Comparison of ENCODE assay signal across 8 cellular contexts in the genomic region with DNA sequence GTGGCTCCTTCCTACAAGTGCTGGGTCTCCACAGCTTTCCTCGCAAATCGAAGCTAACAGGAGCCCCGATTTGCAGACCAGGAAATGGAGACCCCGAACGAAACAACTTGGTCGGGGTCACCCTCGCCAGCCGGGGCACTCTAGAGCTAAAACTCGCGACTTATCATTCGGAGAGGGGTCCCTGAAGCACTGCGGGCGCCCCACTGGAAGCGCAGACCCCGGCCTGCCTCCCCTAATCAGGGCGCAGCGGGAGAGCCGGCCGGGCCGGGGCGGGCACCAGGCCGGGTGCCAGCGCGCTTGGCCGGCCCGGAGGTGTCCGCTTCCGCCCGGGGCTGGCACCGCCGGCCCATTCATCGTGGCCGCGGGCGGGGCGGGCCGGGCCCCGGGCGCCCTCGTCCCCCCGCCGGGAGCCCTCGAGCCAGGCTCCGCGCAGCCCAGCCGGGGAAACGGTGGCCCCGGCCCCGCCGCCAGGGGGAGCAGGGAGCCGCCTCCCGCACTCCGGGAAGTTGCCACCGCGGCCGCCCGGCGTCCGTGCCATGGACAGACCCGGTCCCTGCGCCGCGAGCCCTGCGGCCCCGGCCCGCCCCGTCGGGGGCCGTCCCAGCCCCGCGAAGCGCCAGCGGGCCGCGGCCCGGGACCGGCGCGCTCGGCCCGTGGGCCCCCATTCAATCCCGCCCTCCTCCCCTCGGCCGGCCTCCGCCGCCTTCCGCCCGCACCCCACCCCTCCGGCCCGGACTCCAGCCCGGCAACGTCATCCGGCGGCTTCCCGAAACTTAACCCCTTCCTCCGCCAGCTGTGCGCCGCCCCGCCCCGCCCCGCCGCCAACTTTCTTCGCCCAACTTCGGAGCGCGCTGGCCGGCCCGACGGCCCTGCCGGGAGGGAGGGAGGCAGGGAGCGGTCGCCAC. TPM values are rescaled to one million over a fixed set of nuclear protein-coding genes. Genes with fewer than 3 reads are reported as not detected.
A peak's percentile ranks its signal among the peaks of the same experiment; 100 is the strongest.
DNase-seq lines count a peak whose midpoint lies in the region; ATAC-seq and TF ChIP-seq lines count a peak whose summit lies in the region.

No MANE protein-coding gene starts in this region.

- no peaks in the 10 kb centered on the region for H3K9me2 ChIP-seq in OCI-LY1 (ENCODE audit: low read depth, low read length)

- TF ChIP-seq CTCF in OCI-LY1 (IDR thresholded peaks at IDR 0.05; ENCODE audit: low read length) (peak; percentile 23), epithelial cell of proximal tubule (conservative IDR thresholded peaks at IDR 0.05; ENCODE audit: low read depth, low read length) (peak; percentile 54)

- peak; percentile 29 to 33 for DNase-seq in AML-193 (lab: John Stamatoyannopoulos, UW)
- DNase-seq in activated T-cell treated with anti-CD3 and anti-CD28 coated beads for 48 hours (ENCODE audit: low read depth) = peak; percentile 79
- DNase-seq in epithelial cell of proximal tubule (ENCODE audit: low read depth) = no peak
- DNase-seq in mucosa of gallbladder (ENCODE audit: low spot score) = peak; percentile 81
- DNase-seq in stimulated activated CD8-positive, alpha-beta memory T cell treated with anti-CD3 and anti-CD28 coated beads, Interleukin-4, amount 100 ng/mL, for 24 hours (ENCODE audit: low read depth) = peak; percentile 72

- H3K9me3 ChIP-seq in OCI-LY1 (ENCODE audit: low read length) = no peaks in the 10 kb centered on the region

- H3K4me1 ChIP-seq in OCI-LY1 (ENCODE audit: insufficient read depth, low read length, severe bottlenecking) = peaks cover 18% of the 10 kb centered on the region

- no peak overlapping the region for H2AFZ ChIP-seq in OCI-LY1 (ENCODE audit: low read length)

- H3K36me3 ChIP-seq in OCI-LY1 (ENCODE audit: insufficient read depth, low read length) = peaks cover 15% of the 10 kb centered on the region; the same call in 1 of the 2 replicates

- no peaks in the 10 kb centered on the region for H3K27me3 ChIP-seq in OCI-LY1 (ENCODE audit: insufficient read depth, low read length)

- H3K4me3 ChIP-seq in OCI-LY1 (ENCODE audit: low read depth, low read length, poor library complexity, severe bottlenecking) (peak overlapping the region; percentile 68), epithelial cell of proximal tubule (ENCODE audit: low read depth, low read length) (peak overlapping the region; percentile 67)

- peak; percentile 48 for ATAC-seq in GM18909 (IDR thresholded peaks at IDR 0.05; ENCODE audit: poor library complexity, unreplicated experiment)
- peak; percentile 45 for ATAC-seq in HG03196 (IDR thresholded peaks at IDR 0.05; ENCODE audit: unreplicated experiment)

- H3K4me2 ChIP-seq in OCI-LY1 (ENCODE audit: low read length) = peak overlapping the region; percentile 77

- H3K79me2 ChIP-seq in OCI-LY1 (ENCODE audit: insufficient read depth, low read length) = no peaks in the 10 kb centered on the region

- H3K9ac ChIP-seq in OCI-LY1 (ENCODE audit: low read length) = peak overlapping the region; percentile 74

- H4K20me1 ChIP-seq in OCI-LY1 (ENCODE audit: insufficient read depth, low read length) = no peaks in the 10 kb centered on the region

- H3F3A ChIP-seq in OCI-LY1 (ENCODE audit: insufficient read depth, low read length) = no peaks in the 10 kb centered on the region

- H3K27ac ChIP-seq in OCI-LY1 (ENCODE audit: low read depth, low read length, poor library complexity, severe bottlenecking) = peak overlapping the region; percentile 44

RNA-seq across cellular contexts. Expression of a gene that starts 1.0 kb away (rescaled TPM):
- total RNA-seq in epithelial cell of proximal tubule (73.1 and 77.5 TPM in 2 replicates), mucosa of gallbladder (355 TPM)

RNA-seq across cellular contexts. Expression of a gene that starts 18.7 kb away (rescaled TPM):
- not detected in 2 replicates for total RNA-seq in epithelial cell of proximal tubule
- total RNA-seq in mucosa of gallbladder = not detected
